Comparison of ENCODE assay signal across 11 cellular contexts in the genomic region with DNA sequence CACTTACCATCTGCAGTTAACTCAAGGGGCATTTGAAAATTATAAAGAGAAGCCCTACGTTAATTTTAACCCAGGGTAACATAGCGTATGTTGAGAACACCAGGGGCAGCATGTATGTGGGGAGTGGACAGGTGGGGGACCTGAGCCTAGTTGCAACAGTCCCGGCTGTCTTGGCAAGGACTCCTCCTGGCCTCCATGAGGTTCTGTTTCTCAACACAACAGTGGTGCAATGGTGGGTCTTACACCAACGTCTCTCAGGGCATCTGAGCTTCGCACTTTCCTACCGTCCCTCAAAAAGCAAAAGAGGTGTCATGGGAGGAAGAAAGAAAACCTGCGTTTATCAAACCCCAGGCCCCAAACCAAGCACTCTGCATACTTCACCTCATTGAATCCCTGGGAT.
"Had no signal": no experiment of that assay in that cellular context is flagged by ENCODE, and none has a peak within 500 bp of the region (broad histone marks: within the 10 kb centered on the region; RNA-seq: fewer than 3 reads in every experiment).

No MANE protein-coding gene starts in this region.

- H3K4me3 ChIP-seq: esophagus squamous epithelium, gastroesophageal sphincter, tibial nerve had no signal

- H3K27me3 ChIP-seq: esophagus squamous epithelium, gastroesophageal sphincter, tibial nerve had no signal

- H3K27ac ChIP-seq: esophagus squamous epithelium, tibial nerve had no signal

- DNase-seq: cerebellar nuclear complex; dermis blood vessel endothelial cell; esophagus squamous epithelium; glutamatergic neuron; left ventricle myocardium superior; small intestine; stimulated activated CD4-positive, alpha-beta T cell treated with anti-CD3 and anti-CD28 coated beads, Interleukin-2, amount 100 ng/mL, for 48 hours; stimulated activated naive CD4-positive, alpha-beta T cell treated with Interleukin-2 at 50 U/mL for 16 hours had no signal

- FAIRE-seq: colon, small intestine had no signal
